ENCODE assay signal across 19 cellular contexts in the genomic region with DNA sequence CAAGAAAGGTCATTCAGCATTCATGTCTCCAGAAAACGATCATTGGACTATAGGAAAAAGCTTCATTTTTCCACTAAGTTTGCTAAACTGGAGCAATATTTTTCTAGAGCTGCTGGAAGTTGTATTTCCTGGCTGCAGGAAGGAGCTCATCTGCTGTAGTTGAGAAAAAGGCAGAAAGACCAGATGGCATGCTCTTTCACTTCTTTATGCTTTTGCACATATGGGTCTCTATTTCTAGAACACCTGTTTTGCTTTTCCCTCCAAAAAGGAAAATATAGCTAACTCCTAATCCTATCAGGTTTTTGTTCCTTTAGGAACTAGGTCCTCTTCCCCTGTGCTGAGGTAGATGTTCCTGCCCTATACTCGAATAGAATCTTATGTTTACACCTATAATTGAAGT.
DNase-seq lines count a peak whose midpoint lies in the region; ATAC-seq lines count a peak whose summit lies in the region.
"Had no signal": no experiment of that assay in that cellular context is flagged by ENCODE, and none has a peak within 500 bp of the region (broad histone marks: within the 10 kb centered on the region; RNA-seq: fewer than 3 reads in every experiment).

No MANE protein-coding gene starts in this region.

- intact Hi-C loops in aorta (cut with DNase I) = no loop called here

- 81 to 85% methylated on average over 2 of the region's 2 CpGs for WGBS in aorta, 2 donors

- H3K27me3 ChIP-seq in aorta (ENCODE audit: control insufficient read depth in 1 of 2, insufficient read depth in 2 of 2, low read length in 1 of 2) = no peaks in the 10 kb centered on the region
- H3K27me3 ChIP-seq: BLaER1 had no signal

- H3K36me3 ChIP-seq in aorta (ENCODE audit: control insufficient read depth in 1 of 2, insufficient read depth in 2 of 2, low read length in 1 of 2) = no peaks in the 10 kb centered on the region
- H3K36me3 ChIP-seq: BLaER1 had no signal

- no peak for ATAC-seq in GM18909 (IDR thresholded peaks at IDR 0.05; ENCODE audit: poor library complexity, unreplicated experiment)
- ATAC-seq in aorta (ENCODE audit: low FRiP score) = no peak
- ATAC-seq: A549, GM23338 had no signal

- DNase-seq in DMS 273 (lab: John Stamatoyannopoulos, UW; ENCODE audit: unreplicated experiment) (peak; percentile 89), NCI-H1694 treated with DMSO at 0.1 percent for 48 hours (lab: John Stamatoyannopoulos, UW) (peak; percentile 75), NCI-H524 (lab: John Stamatoyannopoulos, UW) (peak; percentile 55 to 90), cerebellar cortex (ENCODE audit: low spot score) (peak; percentile 89), germinal center (ENCODE audit: low spot score) (no peak), aorta (no peak)
- no peak for DNase-seq in stimulated activated CD4-positive, alpha-beta T cell treated with anti-CD3 and anti-CD28 coated beads, Interleukin-2, amount 100 ng/mL, for 48 hours
- DNase-seq: AML-193; CD4-positive, alpha-beta memory T cell; DMS53; DND-41; EL; HCEC 1CT had no signal

- H3K4me3 ChIP-seq in aorta (ENCODE audit: low read length in 2 of 2) = no peak overlapping the region
- H3K4me3 ChIP-seq: A549, BLaER1, GM23338 had no signal

- no peak overlapping the region for H3K27ac ChIP-seq in aorta (ENCODE audit: low read depth in 1 of 2, low read length in 2 of 2)
- H3K27ac ChIP-seq: 22Rv1, A549, BLaER1, HL-60 had no signal

- no peaks in the 10 kb centered on the region for H3K4me1 ChIP-seq in aorta (ENCODE audit: control insufficient read depth in 1 of 2, insufficient read depth in 2 of 2, low read length in 2 of 2)
- H3K4me1 ChIP-seq: A549, BLaER1 had no signal

- H3K9me3 ChIP-seq in aorta (ENCODE audit: control insufficient read depth, low read length) = no peaks in the 10 kb centered on the region
- H3K9me3 ChIP-seq: BLaER1 had no signal

Comparison
In these comparisons a context has a peak if more than half of its experiments do, and no peak if none do; other contexts are left out.
1. DNase-seq: peak in DMS 273 (single experiment), NCI-H1694 treated with DMSO at 0.1 percent for 48 hours (single experiment), NCI-H524 (2 of 2) and cerebellar cortex (single experiment); none in germinal center (single experiment), aorta (0 of 2) and stimulated activated CD4-positive, alpha-beta T cell treated with anti-CD3 and anti-CD28 coated beads, Interleukin-2, amount 100 ng/mL, for 48 hours (0 of 2).